Comparison of ENCODE assay signal across 8 cellular contexts in the genomic region with DNA sequence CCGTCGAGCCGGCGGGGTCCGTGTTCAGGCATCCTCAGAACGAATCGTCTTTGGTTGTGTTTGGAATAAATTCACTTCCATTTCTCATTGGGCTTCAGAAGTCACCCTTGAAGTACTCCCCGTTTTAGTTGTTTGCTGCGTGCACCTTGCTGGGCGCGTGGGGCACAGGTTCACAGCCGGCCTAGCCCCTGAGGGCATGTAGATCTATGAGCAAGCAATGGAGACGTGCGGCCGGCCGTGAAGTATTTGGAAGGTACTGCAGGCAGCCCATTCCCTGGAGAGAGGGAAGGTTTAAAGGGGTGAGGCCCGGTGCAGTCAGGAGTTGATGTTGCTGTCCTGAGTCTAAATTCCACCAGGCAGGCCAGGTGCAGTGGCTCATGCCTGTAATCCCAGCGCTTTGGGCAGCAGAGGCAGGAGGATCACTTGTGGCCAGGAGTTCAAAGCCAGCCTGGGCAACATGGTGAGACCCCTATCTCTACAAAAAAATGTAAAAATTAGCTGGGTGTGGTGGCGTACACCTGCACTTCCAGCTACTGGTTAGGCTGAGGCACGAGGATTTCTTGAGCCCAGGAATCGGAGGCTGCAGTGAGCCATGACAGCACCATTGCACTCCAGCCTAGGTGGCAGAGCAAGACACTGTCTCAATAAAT. TPM values are rescaled to one million over a fixed set of nuclear protein-coding genes. Genes with fewer than 3 reads are reported as not detected.
DNase-seq lines count a peak whose midpoint lies in the region; ATAC-seq and TF ChIP-seq lines count a peak whose summit lies in the region.

No MANE protein-coding gene starts in this region.

- CTCF ChIA-PET in Calu3 (lab: Charles Lee), result interaction anchor here (0.9 to 1.1 kb wide), 2 partner anchors 9 to 41 kb away, joined by 3 read pairs; no protein-coding TSS in a partner anchor

- H3K9me3 Mint-ChIP-seq in Calu3 (ENCODE audit: low read depth, unreplicated experiment), result no peaks in the 10 kb centered on the region
- H3K9me3 Mint-ChIP-seq in activated naive CD4-positive, alpha-beta T cell treated with anti-CD3 and anti-CD28 coated beads, Interleukin-2, amount 50 U/mL, for 72 hours, result no peaks in the 10 kb centered on the region

- H3K4me1 Mint-ChIP-seq in Calu3 (ENCODE audit: low read depth, unreplicated experiment), result peaks cover 27% of the 10 kb centered on the region

- intact Hi-C loops in Calu3 (cut with micrococcal nuclease; ENCODE audit: unreplicated experiment), result no loop called here

- H3K27me3 ChIP-seq in iPS-15b (ENCODE audit: control insufficient read depth, insufficient read depth, low read length), result peaks cover 14% of the 10 kb centered on the region

- DNase-seq in Calu3, result peak; percentile 27
- no peak for DNase-seq in Jurkat, Clone E6-1 (ENCODE audit: low read depth, low spot score)
- DNase-seq in activated naive CD4-positive, alpha-beta T cell treated with anti-CD3 and anti-CD28 coated beads, Interleukin-2, amount 50 U/mL, for 72 hours (ENCODE audit: low spot score in 2 of 2), result peak in 1 of 2 donors; percentile 33
- peak; percentile 50 for DNase-seq in stimulated activated CD8-positive, alpha-beta memory T cell treated with anti-CD3 and anti-CD28 coated beads, Interleukin-4, amount 100 ng/mL, for 48 hours
- no peak for DNase-seq in NCI-H1105 (lab: John Stamatoyannopoulos, UW)
- DNase-seq in cortex of kidney (lab: John Stamatoyannopoulos, UW), result no peak

- no TSS peak for BruUV-seq in Calu3 (replicated peaks; lab: Mats Ljungman, UMichigan)

- H3K4me1 ChIP-seq in iPS-15b (ENCODE audit: control insufficient read depth, insufficient read depth, low read length), result peaks cover 9% of the 10 kb centered on the region

- H3K36me3 Mint-ChIP-seq in Calu3 (ENCODE audit: insufficient read depth, unreplicated experiment), result peaks cover 27% of the 10 kb centered on the region
- peaks cover 18 to 28% of the 10 kb centered on the region in 2 donors for H3K36me3 Mint-ChIP-seq in activated naive CD4-positive, alpha-beta T cell treated with anti-CD3 and anti-CD28 coated beads, Interleukin-2, amount 50 U/mL, for 72 hours

- no peaks in the 10 kb centered on the region for H3K36me3 ChIP-seq in iPS-15b (ENCODE audit: control insufficient read depth, insufficient read depth, low read length)

- H3K27me3 Mint-ChIP-seq in Calu3 (ENCODE audit: unreplicated experiment), result peaks cover 35% of the 10 kb centered on the region

- no peak for TF ChIP-seq CTCF in Calu3 (IDR thresholded peaks at IDR 0.05; ENCODE audit: unreplicated experiment)

- ATAC-seq in activated naive CD4-positive, alpha-beta T cell treated with anti-CD3 and anti-CD28 coated beads, Interleukin-2, amount 50 U/mL, for 72 hours, result no peak
- ATAC-seq in GM18861 (IDR thresholded peaks at IDR 0.05; ENCODE audit: unreplicated experiment), result no peak

- peak overlapping the region; percentile 65 for H3K9ac ChIP-seq in iPS-15b (ENCODE audit: low read depth, low read length)

- H3K4me3 ChIP-seq in Jurkat, Clone E6-1 (ENCODE audit: low read length), result peak overlapping the region; percentile 86
- H3K4me3 ChIP-seq in iPS-15b (ENCODE audit: low read depth, low read length), result peak overlapping the region; percentile 75

- no peaks in the 10 kb centered on the region for H3K9me3 ChIP-seq in iPS-15b (ENCODE audit: control insufficient read depth, insufficient read depth, low read length)

- peak overlapping the region; percentile 60 for H3K27ac Mint-ChIP-seq in Calu3 (ENCODE audit: unreplicated experiment)
- peak overlapping the region; percentile 98 to 100 for H3K27ac Mint-ChIP-seq in activated naive CD4-positive, alpha-beta T cell treated with anti-CD3 and anti-CD28 coated beads, Interleukin-2, amount 50 U/mL, for 72 hours

- peak overlapping the region; percentile 81 for H3K4me3 Mint-ChIP-seq in Calu3 (ENCODE audit: low read depth, unreplicated experiment)

RNA-seq across cellular contexts. Expression of gene ACSF3, which starts 0.7 kb away (rescaled TPM):
- 54.9 and 58.0 TPM in 2 replicates for total RNA-seq in Calu3 (2022)
- polyA plus RNA-seq in Jurkat, Clone E6-1 (2012; ENCODE audit: insufficient read depth, insufficient read length), result 393 TPM
- 10 to 100 TPM; 33.1 to 59.9 TPM for total RNA-seq in activated naive CD4-positive, alpha-beta T cell treated with anti-CD3 and anti-CD28 coated beads, Interleukin-2, amount 50 U/mL, for 72 hours

Comparison
In these comparisons a context has a peak if more than half of its experiments do, and no peak if none do; other contexts are left out.
1. DNase-seq: peak in Calu3 (single experiment) and stimulated activated CD8-positive, alpha-beta memory T cell treated with anti-CD3 and anti-CD28 coated beads, Interleukin-4, amount 100 ng/mL, for 48 hours (single experiment); none in Jurkat, Clone E6-1 (single experiment), NCI-H1105 (single experiment) and cortex of kidney (single experiment).